11 cellular contexts compared by ENCODE assay signal in genomic region chr15:63763476-63764123, GRCh38.
DNase-seq lines count a peak whose midpoint lies in the region; ATAC-seq and TF ChIP-seq lines count a peak whose summit lies in the region.
"Had no signal": no experiment of that assay in that cellular context is flagged by ENCODE, and none has a peak within 500 bp of the region (broad histone marks: within the 10 kb centered on the region; RNA-seq: fewer than 3 reads in every experiment).

No MANE protein-coding gene starts in this region.

- H4K8ac ChIP-seq in IMR-90 (ENCODE audit: low read depth in 2 of 2, low read length in 2 of 2) = no peak overlapping the region

- H2BK15ac ChIP-seq in IMR-90 (ENCODE audit: low read depth, low read length) = no peak overlapping the region

- H4K91ac ChIP-seq in IMR-90 (ENCODE audit: insufficient read depth, low read depth, low read length) = no peak overlapping the region

- no peak overlapping the region for H3K4ac ChIP-seq in IMR-90 (ENCODE audit: low read depth, low read length)

- no peak overlapping the region for H2BK20ac ChIP-seq in IMR-90 (ENCODE audit: low read depth, low read length)

- H4K5ac ChIP-seq in IMR-90 (ENCODE audit: low read depth, low read length) = no peak overlapping the region

- no peak for TF ChIP-seq POLR2A in IMR-90 (IDR thresholded peaks at IDR 0.05; ENCODE audit: low read depth, low read length)

- H3K9ac ChIP-seq in IMR-90 (ENCODE audit: low read depth, low read length) = no peak overlapping the region

- H3K4me3 Mint-ChIP-seq in activated naive CD4-positive, alpha-beta T cell treated with anti-CD3 and anti-CD28 coated beads, Interleukin-2, amount 50 U/mL, for 24 hours = no peak overlapping the region
- H3K4me3 Mint-ChIP-seq: B cell had no signal

- intact Hi-C loops in IMR-90 (cut with micrococcal nuclease) = no loop called here

- POLR2A ChIA-PET in IMR-90 (lab: Charles Lee; ENCODE audit: unreplicated experiment) = no interaction called here

- no TSS peak for BruUV-seq in IMR-90 (replicated peaks; lab: Mats Ljungman, UMichigan)

- no peak overlapping the region for H3K56ac ChIP-seq in IMR-90 (ENCODE audit: extremely low read depth, insufficient read depth, low read length)

- no peak for DNase-seq in activated naive CD4-positive, alpha-beta T cell treated with Interleukin-2 at 50 U/mL for 16 hours
- DNase-seq in IMR-90 (peak; percentile 39), NK-92 (lab: John Stamatoyannopoulos, UW; ENCODE audit: unreplicated experiment) (no peak), mucosa of gallbladder (ENCODE audit: low spot score) (no peak), amniotic stem cell (lab: John Stamatoyannopoulos, UW) (no peak)
- DNase-seq in central memory CD4-positive, alpha-beta T cell = peak; percentile 22
- DNase-seq in stimulated activated naive CD8-positive, alpha-beta T cell treated with anti-CD3 and anti-CD28 coated beads, Interleukin-15, Interleukin-2, amounts not matched to agents 100 U/mL and 50 U/mL, for 24 hours = no peak
- DNase-seq: NCI-H345, pancreas had no signal

- H3K9me3 ChIP-seq in IMR-90 (ENCODE audit: control insufficient read depth, insufficient read depth, low read length) = no peaks in the 10 kb centered on the region
- H3K9me3 ChIP-seq: pancreas had no signal

- H2AFZ ChIP-seq in IMR-90 (replicated peaks; ENCODE audit: low read length, poor library complexity) = no peak overlapping the region

- H3K23ac ChIP-seq in IMR-90 (ENCODE audit: low read depth, low read length) = no peak overlapping the region

- 0 out of 2 replicates have a peak, but pooled peaks cover 1% of the 10 kb centered on the region for H3K36me3 ChIP-seq in IMR-90 (ENCODE audit: control insufficient read depth, insufficient read depth, low read length)
- H3K36me3 ChIP-seq: pancreas had no signal

- no peak overlapping the region for H2AK9ac ChIP-seq in IMR-90 (replicated peaks; ENCODE audit: low read depth, low read length, poor library complexity)

- peaks cover 4% of the 10 kb centered on the region; the same call in 1 of the 2 replicates for H3K9me1 ChIP-seq in IMR-90 (ENCODE audit: insufficient read depth, low read length)

- no peak for TF ChIP-seq CTCF in IMR-90 (conservative IDR thresholded peaks at IDR 0.05; ENCODE audit: low read depth, low read length)

- peaks cover 14% of the 10 kb centered on the region for H3K36me3 Mint-ChIP-seq in activated naive CD4-positive, alpha-beta T cell treated with anti-CD3 and anti-CD28 coated beads, Interleukin-2, amount 50 U/mL, for 24 hours

- ATAC-seq in IMR-90 (ENCODE audit: low read depth) = no peak
- peak; percentile 77 for ATAC-seq in stimulated activated naive CD8-positive, alpha-beta T cell treated with anti-CD3 and anti-CD28 coated beads, Interleukin-15, Interleukin-2, amounts not matched to agents 100 U/mL and 50 U/mL, for 24 hours

- H3K4me1 ChIP-seq in IMR-90 (ENCODE audit: control insufficient read depth, insufficient read depth, low read length) = peaks cover 4% of the 10 kb centered on the region; the same call in 1 of the 2 replicates

- H3K4me1 Mint-ChIP-seq in activated naive CD4-positive, alpha-beta T cell treated with anti-CD3 and anti-CD28 coated beads, Interleukin-2, amount 50 U/mL, for 24 hours = peaks cover 74% of the 10 kb centered on the region

- H3K18ac ChIP-seq in IMR-90 (ENCODE audit: low read depth, low read length) = no peak overlapping the region

- peaks cover 9 to 27% of the 10 kb centered on the region in 2 experiments for H3K79me1 ChIP-seq in IMR-90 (ENCODE audit: low read depth in 1 of 2, low read length in 2 of 2)

- H3K27ac Mint-ChIP-seq in activated naive CD4-positive, alpha-beta T cell treated with anti-CD3 and anti-CD28 coated beads, Interleukin-2, amount 50 U/mL, for 24 hours = peak overlapping the region; percentile 79
- H3K27ac Mint-ChIP-seq: B cell had no signal

- H2BK5ac ChIP-seq in IMR-90 (ENCODE audit: low read depth, low read length, poor library complexity, severe bottlenecking) = no peak overlapping the region

- dilution Hi-C loops in IMR-90 (cut with HindIII; ENCODE audit: low sequenced_read_pairs, unreplicated experiment) = no loop called here

- in situ Hi-C loops in IMR-90 (cut with MboI; ENCODE audit: low sequenced_read_pairs) = no loop called here

- peaks cover 12% of the 10 kb centered on the region for H4K20me1 ChIP-seq in IMR-90 (ENCODE audit: insufficient read depth, low read length)

- H3K14ac ChIP-seq in IMR-90 (replicated peaks; ENCODE audit: low read depth, low read length) = no peak overlapping the region

- no peak for TF ChIP-seq RAD21 in IMR-90 (IDR thresholded peaks at IDR 0.05; ENCODE audit: low read length)

- H3K4me2 ChIP-seq in IMR-90 (ENCODE audit: low read depth, low read length) = no peak overlapping the region

- H3K27me3 Mint-ChIP-seq in activated naive CD4-positive, alpha-beta T cell treated with anti-CD3 and anti-CD28 coated beads, Interleukin-2, amount 50 U/mL, for 24 hours = no peaks in the 10 kb centered on the region
- H3K27me3 Mint-ChIP-seq: B cell had no signal

- H3K27ac ChIP-seq in IMR-90 (ENCODE audit: insufficient read depth, low read length) = no peak overlapping the region
- H3K27ac ChIP-seq: pancreas had no signal

- no peaks in the 10 kb centered on the region for H3K9me3 Mint-ChIP-seq in activated naive CD4-positive, alpha-beta T cell treated with anti-CD3 and anti-CD28 coated beads, Interleukin-2, amount 50 U/mL, for 24 hours

- H3K27me3 ChIP-seq in IMR-90 (ENCODE audit: control insufficient read depth, insufficient read depth, low read length) = no peaks in the 10 kb centered on the region
- H3K27me3 ChIP-seq: pancreas had no signal

- H3K4me3 ChIP-seq in IMR-90 (ENCODE audit: insufficient read depth, low read depth, low read length) = no peak overlapping the region
- H3K4me3 ChIP-seq: pancreas had no signal

- H2BK120ac ChIP-seq in IMR-90 (ENCODE audit: low read depth, low read length) = no peak overlapping the region

- H2AK5ac ChIP-seq in IMR-90 (ENCODE audit: low read depth, low read length) = no peak overlapping the region

- CTCF ChIA-PET in IMR-90 (lab: Yijun Ruan, JAX) = interaction anchor here (0.6 to 1.3 kb wide), 3 partner anchors 11 to 258 kb away, joined by 3 to 5 read pairs (median 3); no protein-coding TSS in a partner anchor

- WGBS in IMR-90 (ENCODE audit: extremely low coverage in 2 of 2, insufficient read length in 1 of 2), 2 experiments = no CpG with 5 or more reads among the region's 3 CpGs

TF ChIP-seq in IMR-90, 13 proteins besides CTCF, POLR2A, EP300 and RAD21:
- TF ChIP-seq MAZ (IDR thresholded peaks at IDR 0.05; ENCODE audit: borderline replicate concordance, low read depth, low read length) (no peak), BHLHE40 (IDR thresholded peaks at IDR 0.05; ENCODE audit: low read depth, low read length) (no peak), RFX5 (IDR thresholded peaks at IDR 0.05; ENCODE audit: low read depth, low read length) (no peak)

Comparison
In these comparisons a context has a peak if more than half of its experiments do, and no peak if none do; other contexts are left out.
1. DNase-seq: peak in IMR-90 (single experiment) and central memory CD4-positive, alpha-beta T cell (single experiment); none in activated naive CD4-positive, alpha-beta T cell treated with Interleukin-2 at 50 U/mL for 16 hours (single experiment), stimulated activated naive CD8-positive, alpha-beta T cell treated with anti-CD3 and anti-CD28 coated beads, Interleukin-15, Interleukin-2, amounts not matched to agents 100 U/mL and 50 U/mL, for 24 hours (single experiment), NK-92 (single experiment), mucosa of gallbladder (single experiment) and amniotic stem cell (single experiment).